8 cellular contexts compared by ENCODE assay signal in genomic region chr16:4624015-4624826, GRCh38. TPM values are rescaled to one million over a fixed set of nuclear protein-coding genes. Genes with fewer than 3 reads are reported as not detected.
DNase-seq lines count a peak whose midpoint lies in the region; ATAC-seq and TF ChIP-seq lines count a peak whose summit lies in the region.

MGRN1 (plus strand) TSS chr16:4624826; CDS start chr16:4624961, 135 bp downstream.

- H3K27ac Mint-ChIP-seq in activated B cell treated with CpG ODN at 0.5 μM for 24 hours, result peak within 1 kb of the TSS; percentile 100
- peak within 1 kb of the TSS; percentile 97 to 100 (median 100) for H3K27ac Mint-ChIP-seq in immature natural killer cell

- peak within 1 kb of the TSS; percentile 94 to 95 for H3K4me3 ChIP-seq in cardiac fibroblast (replicated peaks in 1 of 2; ENCODE audit: low read depth in 2 of 2, low read length in 2 of 2)

- H3K27me3 Mint-ChIP-seq in activated B cell treated with CpG ODN at 0.5 μM for 24 hours, result no peaks in the 10 kb centered on the region
- H3K27me3 Mint-ChIP-seq in immature natural killer cell (ENCODE audit: low read depth in 3 of 3), result peaks cover 3 to 12% (median 8%) of the 10 kb centered on the region in 3 donors

- POLR2A ChIA-PET in activated B cell treated with CpG ODN at 0.5 μM for 24 hours (lab: Charles Lee), result interaction anchor here (0.5 to 2.9 kb wide), 10 partner anchors 9 to 474 kb away, joined by 3 to 51 read pairs (median 6); partner anchors contain the start of genes CDIP1, NUDT16L1 and UBALD1

- ATAC-seq in GM18873 (IDR thresholded peaks at IDR 0.05; ENCODE audit: low FRiP score, unreplicated experiment), result peak; percentile 54
- peak; percentile 79 for ATAC-seq in HG03175 (IDR thresholded peaks at IDR 0.05; ENCODE audit: unreplicated experiment)
- ATAC-seq in activated B cell treated with CpG ODN at 0.5 μM for 24 hours (ENCODE audit: low read depth), result peak; percentile 90

- TF ChIP-seq CTCF in activated B cell treated with CpG ODN at 0.5 μM for 24 hours (IDR thresholded peaks at IDR 0.05) (peak; percentile 91), cardiac fibroblast (IDR thresholded peaks at IDR 0.05; ENCODE audit: low read depth, low read length) (peak; percentile 94)

- CTCF ChIA-PET in activated B cell treated with CpG ODN at 0.5 μM for 24 hours (lab: Charles Lee), result interaction anchor here (0.7 to 3.3 kb wide), 9 partner anchors 8 to 208 kb away, joined by 3 to 26 read pairs (median 4); partner anchors contain the start of genes CORO7, DNAAF8, ROGDI and UBALD1

- DNase-seq in AG08396 (ENCODE audit: low spot score) (peak; percentile 97), NCI-H2227 treated with DMSO at 0.1 percent for 48 hours (lab: John Stamatoyannopoulos, UW) (peak; percentile 96), activated B cell treated with CpG ODN at 0.5 μM for 24 hours (peak; percentile 86), cardiac fibroblast (ENCODE audit: low read depth in 2 of 2) (peak; percentile 98), immature natural killer cell (peak; percentile 90 to 94 (median 94)), smooth muscle cell of the brain vasculature (ENCODE audit: low read depth, low spot score) (peak; percentile 97)

- H3K4me1 Mint-ChIP-seq in activated B cell treated with CpG ODN at 0.5 μM for 24 hours (peaks cover 31% of the 10 kb centered on the region), immature natural killer cell (peaks cover 37 to 38% of the 10 kb centered on the region in 2 donors)

- H3K9me3 Mint-ChIP-seq in activated B cell treated with CpG ODN at 0.5 μM for 24 hours (no peaks in the 10 kb centered on the region), immature natural killer cell (no peaks in the 10 kb centered on the region)

- peak within 1 kb of the TSS; percentile 99 for H3K4me3 Mint-ChIP-seq in activated B cell treated with CpG ODN at 0.5 μM for 24 hours
- H3K4me3 Mint-ChIP-seq in immature natural killer cell, result peak within 1 kb of the TSS; percentile 94 to 99 (median 98)

- H3K36me3 Mint-ChIP-seq in activated B cell treated with CpG ODN at 0.5 μM for 24 hours (ENCODE audit: low read depth), result peaks cover 8% of the 10 kb centered on the region
- H3K36me3 Mint-ChIP-seq in immature natural killer cell, result no peaks in the 10 kb centered on the region

- intact Hi-C loops in activated B cell treated with CpG ODN at 0.5 μM for 24 hours (cut with micrococcal nuclease), result loop anchor here (1.0 to 5.0 kb wide), 9 partner anchors 8 to 333 kb away; partner anchors contain the start of genes ANKS3, DNAAF8, DNAJA3 and GLYR1

RNA-seq across cellular contexts. Expression of gene MGRN1, which starts in this region (rescaled TPM):
- total RNA-seq in activated B cell treated with CpG ODN at 0.5 μM for 24 hours, result 69.6 and 88.6 TPM in 2 replicates
- 10 to 100 TPM in 1 of 3 donors, 1 to 10 TPM in 2; 2.3 to 13.2 (median 3.5) TPM for polyA plus RNA-seq in immature natural killer cell

Comparison
In these comparisons a context has a peak if more than half of its experiments do, and no peak if none do; other contexts are left out.
1. Peak in every context shown above with its lines: DNase-seq, ATAC-seq and H3K4me3 ChIP-seq.